30 cellular contexts compared by ENCODE assay signal in the genomic region with DNA sequence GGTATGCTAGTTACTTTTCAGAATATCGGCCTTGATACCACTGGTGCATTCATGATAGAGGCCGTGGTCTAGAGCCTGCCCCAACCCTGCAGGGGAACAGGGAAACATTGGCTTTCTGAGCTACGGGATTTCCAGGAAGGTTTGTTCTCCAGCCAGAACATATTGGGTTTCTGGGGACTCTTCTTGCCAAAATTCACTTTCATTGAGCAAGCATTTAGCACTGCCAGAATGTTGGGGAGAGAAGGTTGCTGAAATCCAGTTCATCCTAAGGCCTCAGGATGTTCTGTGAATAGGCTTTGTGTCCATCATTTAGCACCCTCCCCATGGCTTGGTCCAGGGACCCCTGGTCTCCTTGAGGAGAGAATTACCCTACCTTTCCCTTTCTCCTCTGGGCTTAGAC. TPM values are rescaled to one million over a fixed set of nuclear protein-coding genes. Genes with fewer than 3 reads are reported as not detected.
DNase-seq lines count a peak whose midpoint lies in the region; ATAC-seq, FAIRE-seq and TF ChIP-seq lines count a peak whose summit lies in the region.
"Had no signal": no experiment of that assay in that cellular context is flagged by ENCODE, and none has a peak within 500 bp of the region (broad histone marks: within the 10 kb centered on the region; RNA-seq: fewer than 3 reads in every experiment).

No MANE protein-coding gene starts in this region.

- H3K9me3 Mint-ChIP-seq in astrocyte (ENCODE audit: unreplicated experiment) (no peaks in the 10 kb centered on the region), WTC11 (no peaks in the 10 kb centered on the region)
- H3K9me3 Mint-ChIP-seq in stimulated activated naive B cell treated with anti-CD40 and anti-IgM and Interleukin-4, amounts not matched to agents 10 μg/mL and 1 μg/mL and 100 μg/mL, for 72 hours = no peaks in the 10 kb centered on the region
- H3K9me3 Mint-ChIP-seq: activated CD8-positive, alpha-beta T cell treated with anti-CD3 and anti-CD28 coated beads for 36 hours; mesothelial cell of epicardium; naive thymus-derived CD4-positive, alpha-beta T cell; type B pancreatic cell had no signal

- no peaks in the 10 kb centered on the region for H3K27me3 Mint-ChIP-seq in astrocyte (ENCODE audit: low read depth, unreplicated experiment)
- H3K27me3 Mint-ChIP-seq in stimulated activated naive B cell treated with anti-CD40 and anti-IgM and Interleukin-4, amounts not matched to agents 10 μg/mL and 1 μg/mL and 100 μg/mL, for 72 hours = no peaks in the 10 kb centered on the region
- H3K27me3 Mint-ChIP-seq in WTC11 (ENCODE audit: low read depth) = no peaks in the 10 kb centered on the region
- H3K27me3 Mint-ChIP-seq: activated CD8-positive, alpha-beta T cell treated with anti-CD3 and anti-CD28 coated beads for 36 hours; naive thymus-derived CD4-positive, alpha-beta T cell; type B pancreatic cell had no signal

- H3K4me3 ChIP-seq in astrocyte (ENCODE audit: insufficient read depth, low read depth, low read length) = no peak overlapping the region
- H3K4me3 ChIP-seq: adrenal gland, dorsolateral prefrontal cortex, Peyer's patch, stomach had no signal

- TF ChIP-seq CTCF in astrocyte (IDR thresholded peaks at IDR 0.05; ENCODE audit: insufficient read depth, low read depth, low read length) = no peak
- no peak for TF ChIP-seq CTCF in WTC11 (IDR thresholded peaks at IDR 0.05)

- no peaks in the 10 kb centered on the region for H3K27me3 ChIP-seq in astrocyte (ENCODE audit: insufficient read depth, low read length)
- H3K27me3 ChIP-seq: adrenal gland, BE2C, dorsolateral prefrontal cortex, Peyer's patch, stomach had no signal

- no peaks in the 10 kb centered on the region for H3K4me1 ChIP-seq in astrocyte (ENCODE audit: insufficient read depth, low read length)
- H3K4me1 ChIP-seq: BE2C, Peyer's patch, stomach had no signal

- ATAC-seq in left lobe of liver (peak; percentile 81), WTC11 (no peak), GM19324 (IDR thresholded peaks at IDR 0.05; ENCODE audit: low FRiP score, unreplicated experiment) (no peak), HG02973 (IDR thresholded peaks at IDR 0.05; ENCODE audit: unreplicated experiment) (no peak)
- ATAC-seq in stimulated activated naive B cell treated with anti-CD40 and anti-IgM and Interleukin-4, amounts not matched to agents 10 μg/mL and 1 μg/mL and 100 μg/mL, for 72 hours (replicated peaks) = no peak
- ATAC-seq: activated CD4-positive, CD25-positive, alpha-beta regulatory T cell treated with anti-CD3 and anti-CD28 coated beads, Interleukin-2, amount 50 U/mL, for 24 hours; activated CD8-positive, alpha-beta T cell treated with anti-CD3 and anti-CD28 coated beads for 36 hours; naive thymus-derived CD4-positive, alpha-beta T cell had no signal

- POLR2A ChIA-PET in WTC11 (lab: Charles Lee) = no interaction called here

- peaks cover 27% of the 10 kb centered on the region for H4K20me1 ChIP-seq in astrocyte (ENCODE audit: insufficient read depth, low read length)

- H3K27ac ChIP-seq in astrocyte (ENCODE audit: low read depth, low read length) = no peak overlapping the region
- H3K27ac ChIP-seq: Peyer's patch, stomach had no signal

- peaks cover 63% of the 10 kb centered on the region for H3K36me3 ChIP-seq in astrocyte (ENCODE audit: insufficient read depth, low read length)

- no peak overlapping the region for H3K9ac ChIP-seq in astrocyte (ENCODE audit: low read length)

- peak; percentile 22 for DNase-seq in activated effector memory CD4-positive, alpha-beta T cell treated with anti-CD3 and anti-CD28 coated beads, Interleukin-2, amount 50 U/mL, for 16 hours
- DNase-seq in activated effector memory CD4-positive, alpha-beta T cell treated with Interleukin-2 at 50 U/mL for 16 hours = no peak
- DNase-seq in astrocyte (ENCODE audit: low read depth) = no peak
- no peak for DNase-seq in left lobe of liver (ENCODE audit: low spot score)
- no peak for DNase-seq in stimulated activated naive B cell treated with anti-CD40 and anti-IgM and Interleukin-4, amounts not matched to agents 10 μg/mL and 1 μg/mL and 100 μg/mL, for 72 hours
- DNase-seq in WTC11 (ENCODE audit: low spot score) = no peak
- DNase-seq: 8988T; activated CD8-positive, alpha-beta T cell treated with anti-CD3 and anti-CD28 coated beads for 36 hours; adrenal gland; BE2C; central memory CD4-positive, alpha-beta T cell; DMS53; dorsolateral prefrontal cortex; foreskin fibroblast; Karpas-422; left cardiac atrium; naive thymus-derived CD4-positive, alpha-beta T cell; NCI-H187 treated with DMSO at 0.1 percent for 48 hours; NCI-H526; occipital lobe; Peyer's patch; stomach; T-helper 1 cell had no signal

- H3K27ac Mint-ChIP-seq in astrocyte (ENCODE audit: unreplicated experiment) = no peak overlapping the region
- peak overlapping the region; percentile 62 for H3K27ac Mint-ChIP-seq in stimulated activated naive B cell treated with anti-CD40 and anti-IgM and Interleukin-4, amounts not matched to agents 10 μg/mL and 1 μg/mL and 100 μg/mL, for 72 hours
- H3K27ac Mint-ChIP-seq in WTC11 = no peak overlapping the region
- H3K27ac Mint-ChIP-seq: mesothelial cell of epicardium, type B pancreatic cell had no signal

- no peak for FAIRE-seq in astrocyte (lab: Jason Lieb, UNC)
- FAIRE-seq: G401.6, H54 had no signal

- no peak overlapping the region for H2AFZ ChIP-seq in astrocyte (ENCODE audit: low read depth, low read length)

- CTCF ChIA-PET in WTC11 (lab: Charles Lee) = interaction anchor here (2.0 kb wide), 1 partner anchor 16 kb away, joined by 8 read pairs; no protein-coding TSS in a partner anchor

- H3K79me2 ChIP-seq in astrocyte (ENCODE audit: insufficient read depth, low read length) = peaks cover 3% of the 10 kb centered on the region

- H3K4me2 ChIP-seq in astrocyte (ENCODE audit: low read length) = no peak overlapping the region

- peaks cover 22% of the 10 kb centered on the region for H3K36me3 Mint-ChIP-seq in astrocyte (ENCODE audit: low read depth, unreplicated experiment)
- peaks cover 40 to 56% of the 10 kb centered on the region in 2 donors for H3K36me3 Mint-ChIP-seq in stimulated activated naive B cell treated with anti-CD40 and anti-IgM and Interleukin-4, amounts not matched to agents 10 μg/mL and 1 μg/mL and 100 μg/mL, for 72 hours
- peaks cover 70% of the 10 kb centered on the region for H3K36me3 Mint-ChIP-seq in WTC11

- no peaks in the 10 kb centered on the region for H3K4me1 Mint-ChIP-seq in astrocyte (ENCODE audit: low read depth, unreplicated experiment)
- H3K4me1 Mint-ChIP-seq in stimulated activated naive B cell treated with anti-CD40 and anti-IgM and Interleukin-4, amounts not matched to agents 10 μg/mL and 1 μg/mL and 100 μg/mL, for 72 hours = peaks cover 4 to 11% of the 10 kb centered on the region in 2 donors
- H3K4me1 Mint-ChIP-seq in WTC11 = no peaks in the 10 kb centered on the region
- H3K4me1 Mint-ChIP-seq: mesothelial cell of epicardium had no signal

- H3K4me3 Mint-ChIP-seq in astrocyte (ENCODE audit: unreplicated experiment) (peak overlapping the region; percentile 20), WTC11 (no peak overlapping the region)
- no peak overlapping the region for H3K4me3 Mint-ChIP-seq in stimulated activated naive B cell treated with anti-CD40 and anti-IgM and Interleukin-4, amounts not matched to agents 10 μg/mL and 1 μg/mL and 100 μg/mL, for 72 hours
- H3K4me3 Mint-ChIP-seq: activated CD8-positive, alpha-beta T cell treated with anti-CD3 and anti-CD28 coated beads for 36 hours; mesothelial cell of epicardium; naive thymus-derived CD4-positive, alpha-beta T cell; type B pancreatic cell had no signal

- H3K9me3 ChIP-seq in astrocyte (ENCODE audit: insufficient read depth, low read depth, low read length) = no peaks in the 10 kb centered on the region
- H3K9me3 ChIP-seq: adrenal gland, BE2C, Peyer's patch, stomach had no signal

TF ChIP-seq in WTC11, 78 proteins besides CTCF, POLR2A, EP300 and RAD21 (continues in another document):
- TF ChIP-seq ZBTB21 (CRISPR knock-in tag; IDR thresholded peaks at IDR 0.05; ENCODE audit: borderline replicate concordance) = no peak
- TF ChIP-seq ZNF263 (CRISPR knock-in tag; IDR thresholded peaks at IDR 0.05; ENCODE audit: low read depth) = no peak
- TF ChIP-seq, protein P1, sequence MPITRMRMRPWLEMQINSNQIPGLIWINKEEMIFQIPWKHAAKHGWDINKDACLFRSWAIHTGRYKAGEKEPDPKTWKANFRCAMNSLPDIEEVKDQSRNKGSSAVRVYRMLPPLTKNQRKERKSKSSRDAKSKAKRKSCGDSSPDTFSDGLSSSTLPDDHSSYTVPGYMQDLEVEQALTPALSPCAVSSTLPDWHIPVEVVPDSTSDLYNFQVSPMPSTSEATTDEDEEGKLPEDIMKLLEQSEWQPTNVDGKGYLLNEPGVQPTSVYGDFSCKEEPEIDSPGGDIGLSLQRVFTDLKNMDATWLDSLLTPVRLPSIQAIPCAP (CRISPR knock-in tag; IDR thresholded peaks at IDR 0.05) = no peak
- TF ChIP-seq, protein P2, sequence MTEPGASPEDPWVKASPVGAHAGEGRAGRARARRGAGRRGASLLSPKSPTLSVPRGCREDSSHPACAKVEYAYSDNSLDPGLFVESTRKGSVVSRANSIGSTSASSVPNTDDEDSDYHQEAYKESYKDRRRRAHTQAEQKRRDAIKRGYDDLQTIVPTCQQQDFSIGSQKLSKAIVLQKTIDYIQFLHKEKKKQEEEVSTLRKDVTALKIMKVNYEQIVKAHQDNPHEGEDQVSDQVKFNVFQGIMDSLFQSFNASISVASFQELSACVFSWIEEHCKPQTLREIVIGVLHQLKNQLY (CRISPR knock-in tag; IDR thresholded peaks at IDR 0.05) = no peak
- TF ChIP-seq, protein P3, sequence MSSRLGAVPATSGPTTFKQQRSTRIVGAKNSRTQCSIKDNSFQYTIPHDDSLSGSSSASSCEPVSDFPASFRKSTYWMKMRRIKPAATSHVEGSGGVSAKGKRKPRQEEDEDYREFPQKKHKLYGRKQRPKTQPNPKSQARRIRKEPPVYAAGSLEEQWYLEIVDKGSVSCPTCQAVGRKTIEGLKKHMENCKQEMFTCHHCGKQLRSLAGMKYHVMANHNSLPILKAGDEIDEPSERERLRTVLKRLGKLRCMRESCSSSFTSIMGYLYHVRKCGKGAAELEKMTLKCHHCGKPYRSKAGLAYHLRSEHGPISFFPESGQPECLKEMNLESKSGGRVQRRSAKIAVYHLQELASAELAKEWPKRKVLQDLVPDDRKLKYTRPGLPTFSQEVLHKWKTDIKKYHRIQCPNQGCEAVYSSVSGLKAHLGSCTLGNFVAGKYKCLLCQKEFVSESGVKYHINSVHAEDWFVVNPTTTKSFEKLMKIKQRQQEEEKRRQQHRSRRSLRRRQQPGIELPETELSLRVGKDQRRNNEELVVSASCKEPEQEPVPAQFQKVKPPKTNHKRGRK (CRISPR knock-in tag; IDR thresholded peaks at IDR 0.05; ENCODE audit: borderline replicate concordance) = no peak
- TF ChIP-seq SMAD3 (CRISPR knock-in tag; IDR thresholded peaks at IDR 0.05; ENCODE audit: borderline replicate concordance) = no peak
- TF ChIP-seq ZNF138 (CRISPR knock-in tag; conservative IDR thresholded peaks at IDR 0.05) = no peak
- no peak for TF ChIP-seq ZNF232 (CRISPR knock-in tag; IDR thresholded peaks at IDR 0.05)

RNA-seq across cellular contexts. Expression of a gene that starts 36.7 kb away (rescaled TPM):
- total RNA-seq in astrocyte = 56.7 and 59.6 TPM in 2 replicates
- 18.6 TPM for total RNA-seq in left lobe of liver
- 60.4 to 79.2 TPM (median 64.0 TPM) in 3 replicates for total RNA-seq in WTC11 (2021)

RNA-seq across cellular contexts. Expression of a gene that starts 53.5 kb away (rescaled TPM):
- 24.3 and 27.0 TPM in 2 replicates for total RNA-seq in astrocyte
- total RNA-seq in left lobe of liver = 8.9 TPM
- 19.7 to 23.6 TPM (median 22.8 TPM) in 3 replicates for total RNA-seq in WTC11 (2021)
